Comparison of ENCODE assay signal across 1 cellular context in the genomic region with DNA sequence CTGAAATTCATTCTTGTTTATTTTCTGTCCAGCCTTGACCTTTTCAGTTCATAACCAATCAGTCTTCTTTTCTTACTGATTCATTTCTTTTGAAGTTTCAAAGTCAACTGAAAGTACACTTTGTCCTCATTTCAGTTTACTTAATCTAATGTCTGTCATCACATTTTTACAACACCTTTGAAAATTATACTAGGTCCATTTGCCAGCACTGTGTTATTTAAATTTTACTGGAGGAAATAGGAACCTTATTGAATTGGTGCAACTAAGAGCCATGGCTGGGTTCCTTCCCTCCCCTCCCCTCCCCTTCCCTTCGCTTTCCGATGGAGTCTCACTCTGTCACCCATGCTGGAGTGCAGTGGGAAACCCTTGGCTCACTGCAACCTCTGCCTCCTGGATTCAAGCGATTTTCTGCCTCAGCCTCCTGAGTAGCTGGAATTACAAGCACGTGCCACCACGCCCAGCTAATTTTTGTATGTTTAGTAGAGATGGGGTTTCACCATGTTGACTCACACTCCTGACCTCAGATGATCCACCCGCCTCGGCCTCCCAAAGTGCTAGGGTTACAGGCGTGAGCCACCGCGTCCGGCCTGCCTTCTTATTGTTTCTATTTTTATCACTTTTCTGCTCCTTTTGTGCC.
A peak's percentile ranks its signal among the peaks of the same experiment; 100 is the strongest.
TF ChIP-seq lines count a peak whose summit lies in the region.

No MANE protein-coding gene starts in this region.

TF ChIP-seq in HepG2, 621 proteins besides CTCF, POLR2A, EP300 and RAD21 (continued from another document and continues in another):
- peak; percentile 28; the same call in 1 of the 2 replicates for TF ChIP-seq PATZ1 (CRISPR knock-in tag; IDR thresholded peaks at IDR 0.05)
- no peak; the same call in 1 of the 2 replicates for TF ChIP-seq ZFP36L1 (CRISPR knock-in tag; IDR thresholded peaks at IDR 0.05)
- TF ChIP-seq ZNF788 (CRISPR knock-in tag; IDR thresholded peaks at IDR 0.05; ENCODE audit: borderline replicate concordance) = no peak
- no peak for TF ChIP-seq RORA (CRISPR knock-in tag; IDR thresholded peaks at IDR 0.05)
- TF ChIP-seq NFAT5 (CRISPR knock-in tag; IDR thresholded peaks at IDR 0.05) = no peak
- no peak for TF ChIP-seq ZNF589 (CRISPR knock-in tag; conservative IDR thresholded peaks at IDR 0.05)
- TF ChIP-seq ZNF44 (CRISPR knock-in tag; IDR thresholded peaks at IDR 0.05) = no peak
- TF ChIP-seq ZFP36L2 (CRISPR knock-in tag; IDR thresholded peaks at IDR 0.05) = no peak
- TF ChIP-seq RXRA (CRISPR knock-in tag; IDR thresholded peaks at IDR 0.05) = peak; percentile 98
- no peak for TF ChIP-seq ZNF180 (CRISPR knock-in tag; IDR thresholded peaks at IDR 0.05; ENCODE audit: borderline replicate concordance, low read depth)
- TF ChIP-seq NFKB2 (CRISPR knock-in tag; IDR thresholded peaks at IDR 0.05; ENCODE audit: borderline replicate concordance) = no peak
- TF ChIP-seq, protein P1, sequence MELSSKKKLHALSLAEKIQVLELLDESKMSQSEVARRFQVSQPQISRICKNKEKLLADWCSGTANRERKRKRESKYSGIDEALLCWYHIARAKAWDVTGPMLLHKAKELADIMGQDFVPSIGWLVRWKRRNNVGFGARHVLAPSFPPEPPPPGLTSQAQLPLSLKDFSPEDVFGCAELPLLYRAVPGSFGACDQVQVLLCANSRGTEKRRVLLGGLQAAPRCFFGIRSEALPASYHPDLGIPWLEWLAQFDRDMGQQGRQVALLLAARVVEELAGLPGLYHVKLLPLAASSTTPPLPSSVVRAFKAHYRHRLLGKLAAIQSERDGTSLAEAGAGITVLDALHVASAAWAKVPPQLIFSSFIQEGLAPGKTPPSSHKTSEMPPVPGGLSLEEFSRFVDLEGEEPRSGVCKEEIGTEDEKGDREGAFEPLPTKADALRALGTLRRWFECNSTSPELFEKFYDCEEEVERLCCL (CRISPR knock-in tag; IDR thresholded peaks at IDR 0.05; ENCODE audit: borderline replicate concordance) = no peak
- no peak for TF ChIP-seq THYN1 (CRISPR knock-in tag; IDR thresholded peaks at IDR 0.05; ENCODE audit: borderline replicate concordance, low read depth)
- TF ChIP-seq ZNF773 (CRISPR knock-in tag; IDR thresholded peaks at IDR 0.05; ENCODE audit: borderline replicate concordance) = no peak
- TF ChIP-seq KLF11 (CRISPR knock-in tag; IDR thresholded peaks at IDR 0.05) = no peak
- no peak for TF ChIP-seq JUN (CRISPR knock-in tag; IDR thresholded peaks at IDR 0.05)
- TF ChIP-seq ZNF614 (CRISPR knock-in tag; IDR thresholded peaks at IDR 0.05; ENCODE audit: borderline replicate concordance) = peak; percentile 35; the same call in 1 of the 2 replicates
- no peak for TF ChIP-seq ZNF34 (CRISPR knock-in tag; IDR thresholded peaks at IDR 0.05; ENCODE audit: borderline replicate concordance)
- no peak; the same call in 1 of the 2 replicates for TF ChIP-seq PRDM10 (CRISPR knock-in tag; IDR thresholded peaks at IDR 0.05; ENCODE audit: low read depth)
- TF ChIP-seq TSC22D2 (CRISPR knock-in tag; IDR thresholded peaks at IDR 0.05; ENCODE audit: borderline replicate concordance) = no peak
- no peak for TF ChIP-seq ZNF280B (CRISPR knock-in tag; IDR thresholded peaks at IDR 0.05; ENCODE audit: borderline replicate concordance)
- no peak for TF ChIP-seq MTERF4 (CRISPR knock-in tag; IDR thresholded peaks at IDR 0.05)
- TF ChIP-seq SNRNP70 (IDR thresholded peaks at IDR 0.05; ENCODE audit: low read depth, low read length) = no peak
- TF ChIP-seq, protein P2, sequence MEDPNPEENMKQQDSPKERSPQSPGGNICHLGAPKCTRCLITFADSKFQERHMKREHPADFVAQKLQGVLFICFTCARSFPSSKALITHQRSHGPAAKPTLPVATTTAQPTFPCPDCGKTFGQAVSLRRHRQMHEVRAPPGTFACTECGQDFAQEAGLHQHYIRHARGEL (CRISPR knock-in tag; IDR thresholded peaks at IDR 0.05) = no peak
- TF ChIP-seq ELF1 (CRISPR knock-in tag; IDR thresholded peaks at IDR 0.05) = no peak
- no peak for TF ChIP-seq ETS1 (CRISPR knock-in tag; IDR thresholded peaks at IDR 0.05)
- TF ChIP-seq NFIB (CRISPR knock-in tag; IDR thresholded peaks at IDR 0.05; ENCODE audit: borderline replicate concordance) = no peak
- TF ChIP-seq HDAC1 (CRISPR knock-in tag; IDR thresholded peaks at IDR 0.05) = 0 out of 2 replicates have a peak, but pooled peaks have one; percentile 48
- no peak for TF ChIP-seq ZNF432 (CRISPR knock-in tag; IDR thresholded peaks at IDR 0.05; ENCODE audit: borderline replicate concordance)
- no peak for TF ChIP-seq THAP7 (CRISPR knock-in tag; IDR thresholded peaks at IDR 0.05)
- TF ChIP-seq MTA1 (CRISPR knock-in tag; IDR thresholded peaks at IDR 0.05; ENCODE audit: borderline replicate concordance) = peak; percentile 44; the same call in 1 of the 2 replicates
- no peak for TF ChIP-seq ZNF775 (CRISPR knock-in tag; IDR thresholded peaks at IDR 0.05; ENCODE audit: borderline replicate concordance)
- TF ChIP-seq ATF7 (IDR thresholded peaks at IDR 0.05) = no peak
- no peak for TF ChIP-seq ATF7 (CRISPR knock-in tag; IDR thresholded peaks at IDR 0.05)
- TF ChIP-seq, protein P3, sequence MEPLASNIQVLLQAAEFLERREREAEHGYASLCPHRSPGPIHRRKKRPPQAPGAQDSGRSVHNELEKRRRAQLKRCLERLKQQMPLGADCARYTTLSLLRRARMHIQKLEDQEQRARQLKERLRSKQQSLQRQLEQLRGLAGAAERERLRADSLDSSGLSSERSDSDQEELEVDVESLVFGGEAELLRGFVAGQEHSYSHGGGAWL (CRISPR knock-in tag; IDR thresholded peaks at IDR 0.05) = peak; percentile 67; the same call in 1 of the 2 replicates
- peak; percentile 43; the same call in 1 of the 2 replicates for TF ChIP-seq ZNF563 (CRISPR knock-in tag; IDR thresholded peaks at IDR 0.05)
- no peak for TF ChIP-seq CERS6 (CRISPR knock-in tag; IDR thresholded peaks at IDR 0.05)
- no peak for TF ChIP-seq AKAP8 (CRISPR knock-in tag; IDR thresholded peaks at IDR 0.05)
- TF ChIP-seq ZNF652 (CRISPR knock-in tag; IDR thresholded peaks at IDR 0.05; ENCODE audit: borderline replicate concordance, low read depth) = no peak
- TF ChIP-seq GTF3A (CRISPR knock-in tag; conservative IDR thresholded peaks at IDR 0.05) = no peak
